In genomic region chr3:112773864-112774263, GRCh38 we compare ENCODE assay signal across 8 cellular contexts.
DNase-seq lines count a peak whose midpoint lies in the region; TF ChIP-seq lines count a peak whose summit lies in the region.

No MANE protein-coding gene starts in this region.

- H3K4me2 ChIP-seq in GM23248 (ENCODE audit: unreplicated experiment), result peak overlapping the region; percentile 37

- H3K27ac Mint-ChIP-seq in progenitor cell of endocrine pancreas, result no peak overlapping the region

- no peak for TF ChIP-seq CTCF in Peyer's patch (IDR thresholded peaks at IDR 0.05)
- TF ChIP-seq CTCF in progenitor cell of endocrine pancreas (IDR thresholded peaks at IDR 0.05; ENCODE audit: unreplicated experiment), result no peak

- H3K27ac ChIP-seq in GM23248, result peak overlapping the region; percentile 97
- peak overlapping the region in 2 of 4 donors; percentile 1 to 36 for H3K27ac ChIP-seq in Peyer's patch
- H3K27ac ChIP-seq in esophagus (ENCODE audit: low read depth in 2 of 2, low read length in 1 of 2), result peak overlapping the region; percentile 65 to 66

- H3K79me2 ChIP-seq in GM23248 (ENCODE audit: insufficient read depth), result no peaks in the 10 kb centered on the region

- no peaks in the 10 kb centered on the region for H3K36me3 Mint-ChIP-seq in progenitor cell of endocrine pancreas (ENCODE audit: insufficient read depth)

- no peaks in the 10 kb centered on the region for H3K27me3 ChIP-seq in GM23248 (replicated peaks; ENCODE audit: insufficient read depth)
- H3K27me3 ChIP-seq in Peyer's patch, result no peaks in the 10 kb centered on the region
- H3K27me3 ChIP-seq in esophagus (ENCODE audit: control insufficient read depth in 1 of 2, insufficient read depth in 2 of 2, low read length in 2 of 2), result no peaks in the 10 kb centered on the region

- H3K4me1 Mint-ChIP-seq in progenitor cell of endocrine pancreas (ENCODE audit: low read depth), result no peaks in the 10 kb centered on the region

- H3K9me3 Mint-ChIP-seq in progenitor cell of endocrine pancreas (ENCODE audit: low read depth), result no peaks in the 10 kb centered on the region

- H3K9me2 ChIP-seq in GM23248 (ENCODE audit: insufficient read depth), result no peaks in the 10 kb centered on the region

- H3K36me3 ChIP-seq in GM23248 (ENCODE audit: low read depth), result no peaks in the 10 kb centered on the region
- H3K36me3 ChIP-seq in Peyer's patch, result no peaks in the 10 kb centered on the region
- no peaks in the 10 kb centered on the region for H3K36me3 ChIP-seq in esophagus (ENCODE audit: control insufficient read depth in 2 of 2, insufficient read depth in 2 of 2, low read length in 1 of 2)

- CTCF ChIA-PET in HEK293T (lab: Yijun Ruan, JAX), result interaction anchor here (0.6 kb wide), 1 partner anchor 24 kb away, joined by 3 read pairs; no protein-coding TSS in a partner anchor

- peak; percentile 37 for DNase-seq in COR-L47 (lab: John Stamatoyannopoulos, UW)
- DNase-seq in GM23248, result no peak
- DNase-seq in Peyer's patch, result peak in 2 of 3 donors; percentile 73 to 77
- no peak for DNase-seq in foreskin melanocyte
- DNase-seq in HEK293T (ENCODE audit: extremely low spot score), result no peak
- no peak for DNase-seq in progenitor cell of endocrine pancreas (ENCODE audit: low spot score, unreplicated experiment)
- no peak for DNase-seq in cerebellar cortex (ENCODE audit: low spot score)

- peaks cover 71% of the 10 kb centered on the region for H3K4me1 ChIP-seq in GM23248 (ENCODE audit: insufficient read depth)
- peaks cover 0 to 10% (median 0%) of the 10 kb centered on the region in 4 donors for H3K4me1 ChIP-seq in Peyer's patch
- H3K4me1 ChIP-seq in esophagus (ENCODE audit: control insufficient read depth in 2 of 2, insufficient read depth in 2 of 2, low read length in 1 of 2), result peaks cover 0 to 4% of the 10 kb centered on the region in 2 donors

- peaks cover 77% of the 10 kb centered on the region for H3F3A ChIP-seq in GM23248 (ENCODE audit: insufficient read depth)

- H4K20me1 ChIP-seq in GM23248 (ENCODE audit: insufficient read depth), result no peaks in the 10 kb centered on the region

- no peak overlapping the region for H3K4me3 ChIP-seq in GM23248
- no peak overlapping the region for H3K4me3 ChIP-seq in Peyer's patch
- H3K4me3 ChIP-seq in esophagus (ENCODE audit: low read depth in 1 of 2, low read length in 2 of 2), result no peak overlapping the region

- no peak overlapping the region for H3K4me3 Mint-ChIP-seq in progenitor cell of endocrine pancreas (ENCODE audit: low read depth)

- H2AFZ ChIP-seq in GM23248, result no peak overlapping the region

- no peak overlapping the region for H3K9ac ChIP-seq in GM23248

- WGBS in GM23248 (ENCODE audit: low coverage in 1 of 2, low lambda C conversion rate in 2 of 2, missing lambda C conversion rate in 2 of 2), 2 experiments, result 84 to 93% methylated on average over 6 of the region's 6 CpGs
- WGBS in esophagus, 2 donors, result 41 to 48% methylated on average over 6 of the region's 6 CpGs

- H3K9me3 ChIP-seq in GM23248 (ENCODE audit: low read depth) (no peaks in the 10 kb centered on the region), Peyer's patch (no peaks in the 10 kb centered on the region), esophagus (ENCODE audit: control insufficient read depth in 2 of 2, insufficient read depth in 1 of 2, low read depth in 1 of 2, low read length in 1 of 2) (no peaks in the 10 kb centered on the region)

- no peak for TF ChIP-seq POLR2A in Peyer's patch (IDR thresholded peaks at IDR 0.05)

- POLR2A ChIA-PET in HEK293T (lab: Yijun Ruan, JAX), result no interaction called here

- in situ Hi-C loops in GM23248 (cut with MboI), result no loop called here

- no peaks in the 10 kb centered on the region for H3K27me3 Mint-ChIP-seq in progenitor cell of endocrine pancreas

TF ChIP-seq in HEK293T, 16 proteins besides CTCF, POLR2A, EP300 and RAD21:
- no peak for TF ChIP-seq TARDBP (IDR thresholded peaks at IDR 0.05)
- TF ChIP-seq HDGF (IDR thresholded peaks at IDR 0.05; ENCODE audit: borderline replicate concordance), result no peak
- no peak for TF ChIP-seq CTBP1 (IDR thresholded peaks at IDR 0.05; ENCODE audit: borderline replicate concordance)
- no peak for TF ChIP-seq ARNT (IDR thresholded peaks at IDR 0.05)
- TF ChIP-seq SUZ12 (IDR thresholded peaks at IDR 0.05), result no peak
- no peak for TF ChIP-seq SP1 (IDR thresholded peaks at IDR 0.05)
- TF ChIP-seq L3MBTL2 (conservative IDR thresholded peaks at IDR 0.05), result no peak
- no peak for TF ChIP-seq FOXA1 (IDR thresholded peaks at IDR 0.05)
- no peak for TF ChIP-seq LEF1 (IDR thresholded peaks at IDR 0.05; ENCODE audit: borderline replicate concordance)
- no peak for TF ChIP-seq ZNF384 (IDR thresholded peaks at IDR 0.05)
- no peak for TF ChIP-seq FOXK2 (IDR thresholded peaks at IDR 0.05)
- TF ChIP-seq FOXM1 (IDR thresholded peaks at IDR 0.05; ENCODE audit: borderline replicate concordance), result no peak
- TF ChIP-seq BHLHE40 (IDR thresholded peaks at IDR 0.05; ENCODE audit: borderline replicate concordance), result no peak
- TF ChIP-seq ELF4 (IDR thresholded peaks at IDR 0.05), result no peak
- TF ChIP-seq NFRKB (IDR thresholded peaks at IDR 0.05), result no peak
- no peak for TF ChIP-seq PKNOX1 (IDR thresholded peaks at IDR 0.05)

Comparison
In these comparisons a context has a peak if more than half of its experiments do, and no peak if none do; other contexts are left out.
1. DNase-seq: peak in COR-L47 (single experiment) and Peyer's patch (2 of 3); none in GM23248 (single experiment), foreskin melanocyte (single experiment), HEK293T (single experiment), progenitor cell of endocrine pancreas (single experiment) and cerebellar cortex (single experiment).